Comparison of ENCODE assay signal across 10 cellular contexts in genomic region chr1:201883786-201884185, GRCh38. TPM values are rescaled to one million over a fixed set of nuclear protein-coding genes. Genes with fewer than 3 reads are reported as not detected.
DNase-seq lines count a peak whose midpoint lies in the region; ATAC-seq, FAIRE-seq and TF ChIP-seq lines count a peak whose summit lies in the region.
"Had no signal": no experiment of that assay in that cellular context is flagged by ENCODE, and none has a peak within 500 bp of the region (broad histone marks: within the 10 kb centered on the region; RNA-seq: fewer than 3 reads in every experiment).

No MANE protein-coding gene starts in this region.

- H3K27ac ChIP-seq in dorsolateral prefrontal cortex, result peak overlapping the region in 49 of 59 donors; percentile 0 to 99 (median 68)

- H3K36me3 Mint-ChIP-seq in osteocyte (ENCODE audit: unreplicated experiment), result peaks cover under 1% of the 10 kb centered on the region
- H3K36me3 Mint-ChIP-seq: activated naive CD8-positive, alpha-beta T cell had no signal

- peaks cover 34% of the 10 kb centered on the region for H3K4me1 Mint-ChIP-seq in osteocyte (ENCODE audit: unreplicated experiment)

- intact Hi-C loops in dorsolateral prefrontal cortex (cut with DNase I), result no loop called here

- H3K4me3 Mint-ChIP-seq in osteocyte (ENCODE audit: unreplicated experiment), result no peak overlapping the region
- H3K4me3 Mint-ChIP-seq: activated naive CD8-positive, alpha-beta T cell had no signal

- no peaks in the 10 kb centered on the region for H3K27me3 Mint-ChIP-seq in osteocyte (ENCODE audit: unreplicated experiment)
- H3K27me3 Mint-ChIP-seq: activated naive CD8-positive, alpha-beta T cell had no signal

- H3K4me3 ChIP-seq in dorsolateral prefrontal cortex, result no peak overlapping the region

- H3K27me3 ChIP-seq in dorsolateral prefrontal cortex, result no peaks in the 10 kb centered on the region

- H3K9me3 Mint-ChIP-seq in osteocyte (ENCODE audit: unreplicated experiment), result no peaks in the 10 kb centered on the region

- FAIRE-seq in GM19239 (lab: Jason Lieb, UNC), result no peak

- DNase-seq in ELR (ENCODE audit: low read depth) (peak; percentile 76), NOMO-1 treated with DMSO at 0.1 percent for 48 hours (lab: John Stamatoyannopoulos, UW; ENCODE audit: unreplicated experiment) (peak; percentile 86), dorsolateral prefrontal cortex (peak in 2 of 10 donors; percentile 10 to 17), osteocyte (ENCODE audit: extremely low spot score, unreplicated experiment) (no peak), HK-2 (ENCODE audit: unreplicated experiment) (no peak), GM19239 (ENCODE audit: insufficient read length, low spot score) (no peak)
- no peak for DNase-seq in NK-92 treated with Interleukin-12 subunit alpha and Interleukin-12 subunit beta, amount 100 ng/mL, for 24 hours (lab: John Stamatoyannopoulos, UW)
- DNase-seq: SHP77 treated with DMSO at 0.1 percent for 48 hours had no signal

- peak overlapping the region; percentile 65 for H3K27ac Mint-ChIP-seq in osteocyte (ENCODE audit: unreplicated experiment)
- H3K27ac Mint-ChIP-seq: activated naive CD8-positive, alpha-beta T cell had no signal

- TF ChIP-seq CTCF in dorsolateral prefrontal cortex (IDR thresholded peaks at IDR 0.05 in 54 of 56, conservative IDR thresholded peaks at IDR 0.05 in 2 of 56; ENCODE audit: low read depth in 1 of 56, partially characterized antibody in 56 of 56), result no peak
- no peak for TF ChIP-seq CTCF in osteocyte (IDR thresholded peaks at IDR 0.05)

- ATAC-seq in HG03135 (IDR thresholded peaks at IDR 0.05; ENCODE audit: unreplicated experiment), result no peak

RNA-seq across cellular contexts. Expression of gene SHISA4, which starts 4.9 kb away (rescaled TPM):
- 100 to 1,000 TPM in 87 of 120 experiments, 10 to 100 TPM in 33; 65.2 to 163 (median 110) TPM for total RNA-seq in dorsolateral prefrontal cortex
- 31.4 and 32.1 TPM in 2 replicates for total RNA-seq in osteocyte

RNA-seq across cellular contexts. Expression of gene IPO9, which starts 54.8 kb away (rescaled TPM):
- total RNA-seq in dorsolateral prefrontal cortex, result 10 to 100 TPM; 39.9 to 70.3 (median 56.0) TPM
- 63.3 and 65.0 TPM in 2 replicates for total RNA-seq in osteocyte

Comparison
In these comparisons a context has a peak if more than half of its experiments do, and no peak if none do; other contexts are left out.
1. DNase-seq: peak in ELR (single experiment) and NOMO-1 treated with DMSO at 0.1 percent for 48 hours (single experiment); none in osteocyte (single experiment), NK-92 treated with Interleukin-12 subunit alpha and Interleukin-12 subunit beta, amount 100 ng/mL, for 24 hours (single experiment), HK-2 (single experiment) and GM19239 (single experiment).